ENCODE assay signal across 8 cellular contexts in genomic region chr13:41222259-41222852, GRCh38. TPM values are rescaled to one million over a fixed set of nuclear protein-coding genes. Genes with fewer than 3 reads are reported as not detected.
DNase-seq lines count a peak whose midpoint lies in the region; ATAC-seq and TF ChIP-seq lines count a peak whose summit lies in the region.

No MANE protein-coding gene starts in this region.

- H3K27ac Mint-ChIP-seq in CD4-positive, alpha-beta memory T cell, result no peak overlapping the region
- no peak overlapping the region for H3K27ac Mint-ChIP-seq in activated naive CD4-positive, alpha-beta T cell treated with anti-CD3 and anti-CD28 coated beads, Interleukin-2, amount 10 ng/mL, durations not matched to agents 7 days and 5 days

- no peaks in the 10 kb centered on the region for H3K9me3 ChIP-seq in CD4-positive, alpha-beta memory T cell (ENCODE audit: control insufficient read depth in 1 of 2, low read length in 2 of 2)
- no peaks in the 10 kb centered on the region for H3K9me3 ChIP-seq in SJCRH30 (replicated peaks)
- no peaks in the 10 kb centered on the region for H3K9me3 ChIP-seq in cardiac muscle cell (ENCODE audit: low read depth)

- H3K36me3 Mint-ChIP-seq in CD4-positive, alpha-beta memory T cell, result peaks cover 19 to 34% of the 10 kb centered on the region in 2 donors
- H3K36me3 Mint-ChIP-seq in activated naive CD4-positive, alpha-beta T cell treated with anti-CD3 and anti-CD28 coated beads, Interleukin-2, amount 10 ng/mL, durations not matched to agents 7 days and 5 days, result peaks cover 16% of the 10 kb centered on the region

- intact Hi-C loops in CD4-positive, alpha-beta memory T cell (cut with micrococcal nuclease), result loop anchor here (1.0 kb wide), 2 partner anchors 147 to 168 kb away; no protein-coding TSS in a partner anchor

- POLR2A ChIA-PET in CD4-positive, alpha-beta memory T cell (lab: Charles Lee; ENCODE audit: partially characterized antibody), result no interaction called here

- no peaks in the 10 kb centered on the region for H3K27me3 ChIP-seq in CD4-positive, alpha-beta memory T cell (ENCODE audit: insufficient read depth, low read length)
- H3K27me3 ChIP-seq in SJCRH30, result no peaks in the 10 kb centered on the region
- no peaks in the 10 kb centered on the region for H3K27me3 ChIP-seq in cardiac muscle cell

- peak; percentile 75 for TF ChIP-seq CTCF in cardiac muscle cell (IDR thresholded peaks at IDR 0.05; ENCODE audit: low read depth, low read length)

- DNase-seq in CD4-positive, alpha-beta memory T cell, result peak; percentile 45 to 52 (median 50)
- DNase-seq in HT1080 (ENCODE audit: low read depth), result peak; percentile 54
- peak; percentile 50 to 79 for DNase-seq in SJCRH30
- DNase-seq in activated naive CD4-positive, alpha-beta T cell treated with anti-CD3 and anti-CD28 coated beads, Interleukin-2, amount 10 ng/mL, durations not matched to agents 7 days and 5 days, result peak; percentile 66
- peak; percentile 60 to 71 for DNase-seq in cardiac muscle cell (ENCODE audit: low read depth in 1 of 2, low spot score in 1 of 2)
- peak; percentile 31 for DNase-seq in retina
- no peak for DNase-seq in DMS79 treated with DMSO at 0.1 percent for 48 hours (lab: John Stamatoyannopoulos, UW)

- H3K27ac ChIP-seq in CD4-positive, alpha-beta memory T cell (ENCODE audit: low read depth, low read length), result no peak overlapping the region
- H3K27ac ChIP-seq in SJCRH30 (peak overlapping the region; percentile 92), cardiac muscle cell (no peak overlapping the region)

- H3K27me3 Mint-ChIP-seq in CD4-positive, alpha-beta memory T cell, result no peaks in the 10 kb centered on the region
- H3K27me3 Mint-ChIP-seq in activated naive CD4-positive, alpha-beta T cell treated with anti-CD3 and anti-CD28 coated beads, Interleukin-2, amount 10 ng/mL, durations not matched to agents 7 days and 5 days, result no peaks in the 10 kb centered on the region

- no peaks in the 10 kb centered on the region for H3K36me3 ChIP-seq in CD4-positive, alpha-beta memory T cell (ENCODE audit: insufficient read depth, low read length)
- H3K36me3 ChIP-seq in SJCRH30 (0 out of 2 replicates have a peak, but pooled peaks cover 3% of the 10 kb centered on the region), cardiac muscle cell (peaks cover 4% of the 10 kb centered on the region)

- H3K9me3 Mint-ChIP-seq in CD4-positive, alpha-beta memory T cell, result no peaks in the 10 kb centered on the region
- no peaks in the 10 kb centered on the region for H3K9me3 Mint-ChIP-seq in activated naive CD4-positive, alpha-beta T cell treated with anti-CD3 and anti-CD28 coated beads, Interleukin-2, amount 10 ng/mL, durations not matched to agents 7 days and 5 days

- peak; percentile 80 for ATAC-seq in GM19023 (IDR thresholded peaks at IDR 0.05; ENCODE audit: unreplicated experiment)

- no peak overlapping the region for H3K4me3 ChIP-seq in CD4-positive, alpha-beta memory T cell (ENCODE audit: low read length in 2 of 2)
- H3K4me3 ChIP-seq in SJCRH30 (no peak overlapping the region), cardiac muscle cell (no peak overlapping the region)

- no peaks in the 10 kb centered on the region for H3K4me1 ChIP-seq in CD4-positive, alpha-beta memory T cell (ENCODE audit: insufficient read depth, low read length)
- H3K4me1 ChIP-seq in SJCRH30, result peaks cover 26% of the 10 kb centered on the region
- no peaks in the 10 kb centered on the region for H3K4me1 ChIP-seq in cardiac muscle cell (ENCODE audit: low read depth)

- CTCF ChIA-PET in CD4-positive, alpha-beta memory T cell (lab: Charles Lee; ENCODE audit: partially characterized antibody), result interaction anchor here (0.9 to 3.5 kb wide), 15 partner anchors 10 to 431 kb away, joined by 3 to 31 read pairs (median 3); no protein-coding TSS in a partner anchor
- CTCF ChIA-PET in activated naive CD4-positive, alpha-beta T cell treated with anti-CD3 and anti-CD28 coated beads, Interleukin-2, amount 10 ng/mL, durations not matched to agents 7 days and 5 days (lab: Charles Lee), result interaction anchor here (1.0 to 2.0 kb wide), 5 partner anchors 9 to 172 kb away, joined by 3 to 14 read pairs (median 5); no protein-coding TSS in a partner anchor

- no peak overlapping the region for H3K4me3 Mint-ChIP-seq in CD4-positive, alpha-beta memory T cell
- no peak overlapping the region for H3K4me3 Mint-ChIP-seq in activated naive CD4-positive, alpha-beta T cell treated with anti-CD3 and anti-CD28 coated beads, Interleukin-2, amount 10 ng/mL, durations not matched to agents 7 days and 5 days

- H3K4me1 Mint-ChIP-seq in CD4-positive, alpha-beta memory T cell, result peaks cover 0 to 2% (median 0%) of the 10 kb centered on the region in 4 donors
- H3K4me1 Mint-ChIP-seq in activated naive CD4-positive, alpha-beta T cell treated with anti-CD3 and anti-CD28 coated beads, Interleukin-2, amount 10 ng/mL, durations not matched to agents 7 days and 5 days, result no peaks in the 10 kb centered on the region

RNA-seq across cellular contexts. Expression of gene KBTBD7, which starts 28.0 kb away (rescaled TPM):
- total RNA-seq in CD4-positive, alpha-beta memory T cell, result 10 to 100 TPM; 11.1 to 11.8 TPM
- polyA plus RNA-seq in CD4-positive, alpha-beta memory T cell, result 1 to 10 TPM; 4.9 to 7.8 TPM
- 4.1 and 4.3 TPM in 2 replicates for total RNA-seq in HT1080 (2014; rRNA removed; shearing (Covaris generic))
- polyA plus RNA-seq in HT1080 (2015; cell fraction: cytosol; rRNA removed), result 4.0 and 5.1 TPM in 2 replicates
- polyA plus RNA-seq in HT1080 (2015; cell fraction: nucleus; rRNA removed), result 7.7 and 8.2 TPM in 2 replicates
- total RNA-seq in SJCRH30 (2014; rRNA removed; shearing (Covaris generic)), result 13.8 and 14.7 TPM in 2 replicates
- total RNA-seq in cardiac muscle cell, result 12.5 and 15.5 TPM in 2 replicates
- polyA plus RNA-seq in cardiac muscle cell, result 9.5 and 14.7 TPM in 2 replicates

RNA-seq across cellular contexts. Expression of gene MTRF1, which starts 41.0 kb away (rescaled TPM):
- 10 to 100 TPM; 29.5 to 30.1 TPM for total RNA-seq in CD4-positive, alpha-beta memory T cell
- polyA plus RNA-seq in CD4-positive, alpha-beta memory T cell, result 10 to 100 TPM in 1 of 2 donors, 1 to 10 TPM in 1; 5.3 to 16.0 TPM
- total RNA-seq in HT1080 (2014; rRNA removed; shearing (Covaris generic)), result 9.2 and 13.7 TPM in 2 replicates
- polyA plus RNA-seq in HT1080 (2015; cell fraction: cytosol; rRNA removed), result 8.0 and 10.4 TPM in 2 replicates
- 42.7 and 46.5 TPM in 2 replicates for polyA plus RNA-seq in HT1080 (2015; cell fraction: nucleus; rRNA removed)
- 22.5 and 22.6 TPM in 2 replicates for total RNA-seq in SJCRH30 (2014; rRNA removed; shearing (Covaris generic))
- total RNA-seq in cardiac muscle cell, result 6.6 and 8.4 TPM in 2 replicates
- polyA plus RNA-seq in cardiac muscle cell, result 11.0 and 14.8 TPM in 2 replicates
